In the genomic region with DNA sequence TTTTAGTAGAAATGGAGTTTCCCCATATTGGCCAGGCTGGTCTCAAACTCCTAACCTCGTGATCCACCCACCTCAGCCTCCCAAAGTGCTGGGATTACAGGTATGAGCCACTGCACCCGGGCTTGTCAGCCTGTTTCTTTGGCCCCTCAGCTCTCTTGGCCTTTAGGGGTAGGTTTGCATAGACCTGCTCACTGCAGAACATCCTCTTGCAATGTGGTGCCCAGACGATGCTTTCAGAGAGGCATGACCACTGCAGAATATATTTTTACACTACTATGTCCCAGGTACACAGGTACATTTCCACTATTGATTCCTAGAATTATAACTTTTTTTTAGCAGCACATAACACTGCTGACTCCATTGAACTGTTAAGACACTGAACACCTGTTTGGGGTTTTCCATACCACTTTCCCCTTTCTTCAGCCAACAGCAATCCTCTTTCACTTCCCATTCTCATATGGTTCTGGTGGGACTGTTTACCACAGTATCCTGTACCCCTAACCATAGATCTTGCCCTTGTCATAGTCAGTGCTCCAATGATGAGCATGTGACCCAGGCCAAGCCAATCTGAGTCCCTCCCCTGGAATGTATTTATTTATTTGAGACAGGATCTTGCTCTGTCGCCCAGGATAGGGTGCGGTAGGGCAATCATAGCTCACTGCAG, we compare ENCODE assay signal across 13 cellular contexts.
DNase-seq lines count a peak whose midpoint lies in the region; ATAC-seq and FAIRE-seq lines count a peak whose summit lies in the region.
"Had no signal": no experiment of that assay in that cellular context is flagged by ENCODE, and none has a peak within 500 bp of the region (broad histone marks: within the 10 kb centered on the region; RNA-seq: fewer than 3 reads in every experiment).

No MANE protein-coding gene starts in this region.

- no peak overlapping the region for H3K27ac Mint-ChIP-seq in activated naive CD8-positive, alpha-beta T cell treated with anti-CD3 and anti-CD28 coated beads, Interleukin-2, amount 50 U/mL, for 24 hours
- H3K27ac Mint-ChIP-seq: activated naive CD8-positive, alpha-beta T cell had no signal

- peaks cover 7% of the 10 kb centered on the region for H3K4me1 Mint-ChIP-seq in activated naive CD8-positive, alpha-beta T cell treated with anti-CD3 and anti-CD28 coated beads, Interleukin-2, amount 50 U/mL, for 24 hours

- peaks cover 7% of the 10 kb centered on the region for H3K36me3 Mint-ChIP-seq in activated naive CD8-positive, alpha-beta T cell treated with anti-CD3 and anti-CD28 coated beads, Interleukin-2, amount 50 U/mL, for 24 hours (ENCODE audit: low read depth)

- H3K27me3 Mint-ChIP-seq in activated naive CD8-positive, alpha-beta T cell treated with anti-CD3 and anti-CD28 coated beads, Interleukin-2, amount 50 U/mL, for 24 hours: no peaks in the 10 kb centered on the region
- H3K27me3 Mint-ChIP-seq: activated naive CD8-positive, alpha-beta T cell had no signal

- FAIRE-seq in RCC 7860 (lab: Jason Lieb, UNC): no peak
- FAIRE-seq: endometrium, TTC549 had no signal

- ATAC-seq in GM18502 (IDR thresholded peaks at IDR 0.05; ENCODE audit: poor library complexity, unreplicated experiment) (peak; percentile 76), GM21526 (IDR thresholded peaks at IDR 0.05; ENCODE audit: low FRiP score, unreplicated experiment) (peak; percentile 60), HG03175 (IDR thresholded peaks at IDR 0.05; ENCODE audit: unreplicated experiment) (peak; percentile 72)
- peak; percentile 39 for ATAC-seq in activated naive CD8-positive, alpha-beta T cell treated with anti-CD3 and anti-CD28 coated beads, Interleukin-2, amount 50 U/mL, for 24 hours
- ATAC-seq: right cardiac atrium had no signal

- no peak for DNase-seq in activated naive CD8-positive, alpha-beta T cell treated with anti-CD3 and anti-CD28 coated beads, Interleukin-2, amount 50 U/mL, for 24 hours
- DNase-seq in UCSD-AML1 (lab: John Stamatoyannopoulos, UW; ENCODE audit: unreplicated experiment) (no peak), RCC 7860 (ENCODE audit: low spot score) (no peak), DMS53 (lab: John Stamatoyannopoulos, UW) (no peak), T1000 (lab: John Stamatoyannopoulos, UW) (no peak)
- DNase-seq: NCI-H446 treated with DMSO at 0.1 percent for 48 hours, right cardiac atrium had no signal

- H3K4me3 Mint-ChIP-seq in activated naive CD8-positive, alpha-beta T cell treated with anti-CD3 and anti-CD28 coated beads, Interleukin-2, amount 50 U/mL, for 24 hours: no peak overlapping the region
- H3K4me3 Mint-ChIP-seq: activated naive CD8-positive, alpha-beta T cell had no signal

- H3K9me3 Mint-ChIP-seq in activated naive CD8-positive, alpha-beta T cell treated with anti-CD3 and anti-CD28 coated beads, Interleukin-2, amount 50 U/mL, for 24 hours: no peaks in the 10 kb centered on the region
